28 cellular contexts compared by ENCODE assay signal in the genomic region with DNA sequence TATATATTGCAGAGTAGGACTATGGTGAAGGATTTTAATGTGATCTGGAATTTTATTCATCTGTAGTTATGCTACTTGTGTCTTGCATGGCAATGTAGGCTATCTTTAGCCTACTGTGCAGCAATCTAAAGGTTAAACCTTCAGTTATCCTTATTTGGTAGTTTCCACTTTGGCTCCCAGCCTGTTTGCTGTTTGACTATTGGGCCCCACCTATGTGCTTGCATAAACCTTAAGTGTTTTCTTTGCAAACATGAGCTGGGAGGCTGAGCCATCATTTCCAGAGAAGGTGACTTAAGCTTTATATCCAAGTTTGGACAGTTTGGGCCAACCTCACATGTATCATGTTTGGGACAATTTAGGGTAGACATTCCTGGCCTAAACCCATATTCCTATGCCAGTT.
DNase-seq lines count a peak whose midpoint lies in the region; ATAC-seq and TF ChIP-seq lines count a peak whose summit lies in the region.
"Had no signal": no experiment of that assay in that cellular context is flagged by ENCODE, and none has a peak within 500 bp of the region (broad histone marks: within the 10 kb centered on the region; RNA-seq: fewer than 3 reads in every experiment).

No MANE protein-coding gene starts in this region.

- H3K36me3 ChIP-seq in upper lobe of right lung = no peaks in the 10 kb centered on the region
- H3K36me3 ChIP-seq in MG63 = no peaks in the 10 kb centered on the region

- no peaks in the 10 kb centered on the region for H3K4me1 ChIP-seq in upper lobe of right lung
- H3K4me1 ChIP-seq: Caco-2 had no signal

- ATAC-seq in upper lobe of right lung = peak; percentile 83
- ATAC-seq in sciatic nerve = no peak
- ATAC-seq in left cardiac atrium = no peak
- ATAC-seq: CD8-positive, alpha-beta T cell; HCT116; HepG2; Panc1 had no signal

- intact Hi-C loops in upper lobe of right lung (cut with DNase I) (no loop called here), sciatic nerve (cut with DNase I) (no loop called here), left cardiac atrium (cut with DNase I) (no loop called here)

- H3K9me3 ChIP-seq in upper lobe of right lung = no peaks in the 10 kb centered on the region
- H3K9me3 ChIP-seq in MG63 = no peaks in the 10 kb centered on the region; the same call in 1 of the 2 replicates

- DNase-seq in NCI-H748 (lab: John Stamatoyannopoulos, UW; ENCODE audit: unreplicated experiment) = peak; percentile 70
- no peak for DNase-seq in NCI-H748 treated with DMSO at 0.1 percent for 48 hours (lab: John Stamatoyannopoulos, UW)
- peak; percentile 48 for DNase-seq in NCI-H510A (lab: John Stamatoyannopoulos, UW)
- DNase-seq in epithelial cell of esophagus (ENCODE audit: low read depth) = peak; percentile 8
- no peak for DNase-seq in upper lobe of right lung
- no peak for DNase-seq in sciatic nerve (ENCODE audit: low spot score)
- no peak for DNase-seq in MG63
- DNase-seq in left cardiac atrium = no peak
- DNase-seq: Caco-2; CD8-positive, alpha-beta T cell; DND-41; Karpas-422; NCI-H1105 treated with DMSO at 0.1 percent for 48 hours; NCI-H146; NCI-H2081; NCI-H2171; NCI-H226; NCI-H524; NCI-H82; SK-N-SH; SW 1271 had no signal

- H3K27me3 ChIP-seq in upper lobe of right lung (no peaks in the 10 kb centered on the region), MG63 (no peaks in the 10 kb centered on the region)

- no peak overlapping the region for H3K27ac ChIP-seq in upper lobe of right lung
- H3K27ac ChIP-seq: 22Rv1, C4-2B, HL-60, RWPE1 had no signal

- no peak overlapping the region for H3K4me3 ChIP-seq in epithelial cell of esophagus (ENCODE audit: low read length)
- no peak overlapping the region for H3K4me3 ChIP-seq in upper lobe of right lung
- no peak overlapping the region for H3K4me3 ChIP-seq in MG63

- TF ChIP-seq CTCF in epithelial cell of esophagus (IDR thresholded peaks at IDR 0.05; ENCODE audit: insufficient read depth, low read depth, low read length, missing control alignments) (no peak), upper lobe of right lung (IDR thresholded peaks at IDR 0.05) (no peak)

Comparison
In these comparisons a context has a peak if more than half of its experiments do, and no peak if none do; other contexts are left out.
1. DNase-seq: peak in NCI-H748 (single experiment), NCI-H510A (single experiment) and epithelial cell of esophagus (single experiment); none in NCI-H748 treated with DMSO at 0.1 percent for 48 hours (single experiment), upper lobe of right lung (single experiment), sciatic nerve (single experiment), MG63 (single experiment) and left cardiac atrium (single experiment).